ENCODE assay signal across 27 cellular contexts in genomic region chr15:45551691-45552090, GRCh38.
"Had no signal": no experiment of that assay in that cellular context is flagged by ENCODE, and none has a peak within 500 bp of the region (broad histone marks: within the 10 kb centered on the region; RNA-seq: fewer than 3 reads in every experiment).

No MANE protein-coding gene starts in this region.

- H3K36me3 Mint-ChIP-seq: activated CD8-positive, alpha-beta memory T cell treated with anti-CD3 and anti-CD28 coated beads, Interleukin-2, amount 10 ng/mL, durations not matched to agents 7 days and 5 days; activated naive CD4-positive, alpha-beta T cell treated with anti-CD3 and anti-CD28 coated beads, Interleukin-2, amount 50 U/mL, for 72 hours had no signal

- H3K27me3 ChIP-seq: breast epithelium, dorsolateral prefrontal cortex, gastrocnemius medialis, pancreas, tibial nerve had no signal

- H3K4me1 Mint-ChIP-seq: activated CD8-positive, alpha-beta memory T cell treated with anti-CD3 and anti-CD28 coated beads, Interleukin-2, amount 10 ng/mL, durations not matched to agents 7 days and 5 days; central memory CD8-positive, alpha-beta T cell had no signal

- ATAC-seq: activated CD8-positive, alpha-beta memory T cell treated with anti-CD3 and anti-CD28 coated beads, Interleukin-2, amount 10 ng/mL, durations not matched to agents 7 days and 5 days; activated CD8-positive, alpha-beta T cell treated with anti-CD3 and anti-CD28 coated beads, Interleukin-2, amount 10 ng/mL, durations not matched to agents 7 days and 5 days; activated naive CD4-positive, alpha-beta T cell treated with anti-CD3 and anti-CD28 coated beads, Interleukin-2, amount 50 U/mL, for 72 hours; gastrocnemius medialis; mucosa of descending colon; pancreas had no signal

- H3K4me1 ChIP-seq: breast epithelium, gastrocnemius medialis, left ventricle myocardium inferior, pancreas, prostate gland, tibial nerve had no signal

- H3K36me3 ChIP-seq: breast epithelium, gastrocnemius medialis, left ventricle myocardium inferior, neutrophil, pancreas, prostate gland, tibial nerve had no signal

- FAIRE-seq: colon, pancreas had no signal

- H3K4me3 ChIP-seq: breast epithelium, dorsolateral prefrontal cortex, gastrocnemius medialis, hepatocyte, left ventricle myocardium inferior, lung, mucosa of descending colon, pancreas, prostate gland, tibial nerve had no signal

- H3K9me3 ChIP-seq: breast epithelium, gastrocnemius medialis, left ventricle myocardium inferior, mucosa of descending colon, neutrophil, pancreas, prostate gland, tibial nerve had no signal

- H3K9me3 Mint-ChIP-seq: activated B cell treated with CpG ODN at 0.5 μM for 24 hours; activated naive CD4-positive, alpha-beta T cell treated with anti-CD3 and anti-CD28 coated beads, Interleukin-2, amount 50 U/mL, for 72 hours; central memory CD8-positive, alpha-beta T cell; nephron progenitor cell; T-helper 2 cell treated with Interferon-gamma antibody and Interleukin-4, amounts not matched to agents 5 μg/mL and 100 μg/mL, for 36 hours had no signal

- DNase-seq: activated B cell treated with CpG ODN at 0.5 μM for 24 hours; activated CD4-positive, alpha-beta T cell treated with anti-CD3 and anti-CD28 coated beads, Interleukin-2, amount 50 U/mL, for 1 hour; activated CD8-positive, alpha-beta memory T cell treated with anti-CD3 and anti-CD28 coated beads, Interleukin-2, amount 10 ng/mL, durations not matched to agents 7 days and 5 days; activated CD8-positive, alpha-beta T cell treated with anti-CD3 and anti-CD28 coated beads, Interleukin-2, amount 10 ng/mL, durations not matched to agents 7 days and 5 days; activated naive CD4-positive, alpha-beta T cell; activated T-cell treated with anti-CD3 and anti-CD28 coated beads, Interleukin-2, amount 50 U/mL, for 48 hours; dorsolateral prefrontal cortex; effector memory CD4-positive, alpha-beta T cell; gastrocnemius medialis; islet precursor cell; left ventricle myocardium inferior; mucosa of descending colon; nephron progenitor cell; pancreas; stimulated activated CD4-positive, alpha-beta T cell treated with anti-CD3 and anti-CD28 coated beads, Interleukin-15, amount 100 ng/mL, for 24 hours; stimulated activated naive CD4-positive, alpha-beta T cell; T-helper 1 cell had no signal

- H3K27ac ChIP-seq: breast epithelium, dorsolateral prefrontal cortex, gastrocnemius medialis, hepatocyte, left ventricle myocardium inferior, neutrophil, pancreas, prostate gland, tibial nerve had no signal

- H3K27ac Mint-ChIP-seq: activated B cell treated with CpG ODN at 0.5 μM for 24 hours; activated CD8-positive, alpha-beta memory T cell treated with anti-CD3 and anti-CD28 coated beads, Interleukin-2, amount 10 ng/mL, durations not matched to agents 7 days and 5 days; activated CD8-positive, alpha-beta T cell treated with anti-CD3 and anti-CD28 coated beads, Interleukin-2, amount 10 ng/mL, durations not matched to agents 7 days and 5 days; activated naive CD4-positive, alpha-beta T cell treated with anti-CD3 and anti-CD28 coated beads, Interleukin-2, amount 50 U/mL, for 72 hours; nephron progenitor cell; T-helper 2 cell treated with Interferon-gamma antibody and Interleukin-4, amounts not matched to agents 5 μg/mL and 100 μg/mL, for 36 hours had no signal

- H3K4me3 Mint-ChIP-seq: activated B cell treated with CpG ODN at 0.5 μM for 24 hours; activated CD8-positive, alpha-beta memory T cell treated with anti-CD3 and anti-CD28 coated beads, Interleukin-2, amount 10 ng/mL, durations not matched to agents 7 days and 5 days; activated CD8-positive, alpha-beta T cell treated with anti-CD3 and anti-CD28 coated beads, Interleukin-2, amount 10 ng/mL, durations not matched to agents 7 days and 5 days; central memory CD8-positive, alpha-beta T cell; nephron progenitor cell; T-helper 2 cell treated with Interferon-gamma antibody and Interleukin-4, amounts not matched to agents 5 μg/mL and 100 μg/mL, for 36 hours had no signal
